In genomic region chr10:5424751-5425150, GRCh38 we compare ENCODE assay signal across 2 cellular contexts.
TF ChIP-seq lines count a peak whose summit lies in the region.

No MANE protein-coding gene starts in this region.

TF ChIP-seq in endothelial cell of umbilical vein, 7 proteins besides CTCF, POLR2A, EP300 and RAD21 (continued from another document):
- TF ChIP-seq EZH2 (IDR thresholded peaks at IDR 0.05; ENCODE audit: borderline replicate concordance, low read depth, low read length, severe bottlenecking) (no peak), MAX (IDR thresholded peaks at IDR 0.05; ENCODE audit: insufficient read depth, insufficient read length) (no peak), POLR2AphosphoS5 (IDR thresholded peaks at IDR 0.05; ENCODE audit: insufficient read depth, low read depth, low read length) (no peak)

TF ChIP-seq in neural cell, 6 proteins besides CTCF, POLR2A, EP300 and RAD21:
- no peak for TF ChIP-seq REST (IDR thresholded peaks at IDR 0.05; ENCODE audit: borderline replicate concordance)
- no peak for TF ChIP-seq EZH2 (IDR thresholded peaks at IDR 0.05; ENCODE audit: borderline replicate concordance, insufficient read depth, low read length, poor library complexity, severe bottlenecking)
- no peak for TF ChIP-seq SMC3 (conservative IDR thresholded peaks at IDR 0.05; ENCODE audit: poor library complexity)
- TF ChIP-seq TAF1 (IDR thresholded peaks at IDR 0.05; ENCODE audit: low read depth), result no peak
- TF ChIP-seq POLR2AphosphoS5 (IDR thresholded peaks at IDR 0.05), result no peak
- TF ChIP-seq MXI1 (conservative IDR thresholded peaks at IDR 0.05; ENCODE audit: poor library complexity, severe bottlenecking), result no peak
